ENCODE assay signal across 30 cellular contexts in genomic region chr6:137568067-137568466, GRCh38.
"Had no signal": no experiment of that assay in that cellular context is flagged by ENCODE, and none has a peak within 500 bp of the region (broad histone marks: within the 10 kb centered on the region; RNA-seq: fewer than 3 reads in every experiment).

No MANE protein-coding gene starts in this region.

- H3K4me3 ChIP-seq: coronary artery, dorsolateral prefrontal cortex, gastrocnemius medialis, heart right ventricle had no signal

- H3K4me1 Mint-ChIP-seq: activated B cell treated with CpG ODN at 0.5 μM for 24 hours; activated T-helper 17 cell treated with anti-CD3 and anti-CD28 coated beads, Interleukin-2, amount 50 U/mL, for 72 hours; central memory CD8-positive, alpha-beta T cell had no signal

- H3K9me3 Mint-ChIP-seq: activated T-cell treated with anti-CD3 and anti-CD28 coated beads, Interleukin-2, amount 50 U/mL, for 4 hours; central memory CD8-positive, alpha-beta T cell; dendritic cell treated with granulocyte-macrophage colony-stimulating factor and Interleukin-4, amounts not matched to agents 40 ng/mL and 50 ng/mL, for 4 days; endodermal cell had no signal

- H3K36me3 ChIP-seq: brain microvascular endothelial cell, gastrocnemius medialis, heart right ventricle, WERI-Rb-1 had no signal

- ATAC-seq: activated CD4-positive, CD25-positive, alpha-beta regulatory T cell treated with anti-CD3 and anti-CD28 coated beads, Interleukin-2, amount 50 U/mL, for 24 hours; activated CD8-positive, alpha-beta T cell treated with anti-CD3 and anti-CD28 coated beads for 36 hours; activated T-cell treated with anti-CD3 and anti-CD28 coated beads, Interleukin-2, amount 50 U/mL, for 4 hours; activated T-helper 17 cell treated with anti-CD3 and anti-CD28 coated beads, Interleukin-2, amount 50 U/mL, for 72 hours; esophagus mucosa; foreskin keratinocyte; gastrocnemius medialis; heart right ventricle had no signal

- H3K27ac ChIP-seq: brain microvascular endothelial cell, coronary artery, dorsolateral prefrontal cortex, foreskin keratinocyte, gastrocnemius medialis, heart right ventricle, WERI-Rb-1 had no signal

- H3K4me1 ChIP-seq: foreskin keratinocyte, gastrocnemius medialis, heart right ventricle had no signal

- H3K9me3 ChIP-seq: gastrocnemius medialis had no signal

- H3K27me3 ChIP-seq: brain microvascular endothelial cell, gastrocnemius medialis had no signal

- DNase-seq: activated B cell treated with CpG ODN at 0.5 μM for 24 hours; activated CD4-positive, alpha-beta T cell treated with anti-CD3 and anti-CD28 coated beads for 48 hours; activated CD4-positive, alpha-beta T cell treated with anti-CD3 and anti-CD28 coated beads, Interleukin-2, amount 50 U/mL, for 1 hour; activated CD4-positive, alpha-beta T cell treated with anti-CD3 and anti-CD28 coated beads, Interleukin-2, amount 50 U/mL, for 48 hours; activated CD8-positive, alpha-beta memory T cell treated with anti-CD3 and anti-CD28 coated beads for 24 hours; activated CD8-positive, alpha-beta T cell treated with anti-CD3 and anti-CD28 coated beads for 36 hours; activated effector memory CD4-positive, alpha-beta T cell treated with Interleukin-2 at 50 U/mL for 16 hours; activated gamma-delta T cell treated with Interleukin-2 at 50 U/mL for 16 hours; activated naive CD4-positive, alpha-beta T cell treated with anti-CD3 and anti-CD28 coated beads, Interleukin-2, amount 50 U/mL, for 16 hours; activated naive CD4-positive, alpha-beta T cell treated with Interleukin-2 at 50 U/mL for 16 hours; activated T-cell treated with anti-CD3 and anti-CD28 coated beads, Interleukin-2, amount 50 U/mL, for 4 hours; amniotic stem cell; anterior cingulate cortex; brain microvascular endothelial cell; dorsolateral prefrontal cortex; effector memory CD4-positive, alpha-beta T cell; endodermal cell; foreskin keratinocyte; gastrocnemius medialis; heart right ventricle; T-helper 9 cell; WERI-Rb-1 had no signal

- H3K27ac Mint-ChIP-seq: activated B cell treated with CpG ODN at 0.5 μM for 24 hours; activated CD8-positive, alpha-beta T cell treated with anti-CD3 and anti-CD28 coated beads for 36 hours; activated naive CD8-positive, alpha-beta T cell; activated T-helper 17 cell treated with anti-CD3 and anti-CD28 coated beads, Interleukin-2, amount 50 U/mL, for 72 hours; dendritic cell treated with granulocyte-macrophage colony-stimulating factor and Interleukin-4, amounts not matched to agents 40 ng/mL and 50 ng/mL, for 4 days; endodermal cell; T-helper 1 cell treated with Interleukin-12 subunit alpha and Interleukin-12 subunit beta and Interleukin-4 antibody, amounts not matched to agents 30 μg/mL and 1 μg/mL, for 36 hours had no signal

- H3K4me3 Mint-ChIP-seq: activated B cell treated with CpG ODN at 0.5 μM for 24 hours; activated CD8-positive, alpha-beta T cell treated with anti-CD3 and anti-CD28 coated beads for 36 hours; activated naive CD8-positive, alpha-beta T cell; activated T-cell treated with anti-CD3 and anti-CD28 coated beads, Interleukin-2, amount 50 U/mL, for 4 hours; activated T-helper 17 cell treated with anti-CD3 and anti-CD28 coated beads, Interleukin-2, amount 50 U/mL, for 72 hours; central memory CD8-positive, alpha-beta T cell; dendritic cell treated with granulocyte-macrophage colony-stimulating factor and Interleukin-4, amounts not matched to agents 40 ng/mL and 50 ng/mL, for 4 days; endodermal cell; T-helper 1 cell treated with Interleukin-12 subunit alpha and Interleukin-12 subunit beta and Interleukin-4 antibody, amounts not matched to agents 30 μg/mL and 1 μg/mL, for 36 hours had no signal
